ENCODE assay signal across 27 cellular contexts in genomic region chr6:91221072-91221471, GRCh38.
"Had no signal": no experiment of that assay in that cellular context is flagged by ENCODE, and none has a peak within 500 bp of the region (broad histone marks: within the 10 kb centered on the region; RNA-seq: fewer than 3 reads in every experiment).

No MANE protein-coding gene starts in this region.

- H3K4me1 Mint-ChIP-seq: activated B cell treated with CpG ODN at 0.5 μM for 24 hours; activated CD4-positive, alpha-beta T cell treated with anti-CD3 and anti-CD28 coated beads for 36 hours; activated naive CD8-positive, alpha-beta T cell treated with anti-CD3 and anti-CD28 coated beads for 36 hours; central memory CD8-positive, alpha-beta T cell; immature natural killer cell; stimulated activated naive B cell treated with anti-CD40 and anti-IgM and Interleukin-4, amounts not matched to agents 10 μg/mL and 1 μg/mL and 100 μg/mL, for 72 hours had no signal

- H3K27me3 ChIP-seq: foreskin keratinocyte, hepatocyte, right lobe of liver, uterus had no signal

- H3K9me3 ChIP-seq: right lobe of liver, uterus had no signal

- H3K4me3 ChIP-seq: hepatocyte, right lobe of liver, uterus had no signal

- H3K36me3 ChIP-seq: right lobe of liver, uterus had no signal

- H3K4me3 Mint-ChIP-seq: activated B cell treated with CpG ODN at 0.5 μM for 24 hours; activated CD4-positive, alpha-beta T cell treated with anti-CD3 and anti-CD28 coated beads for 36 hours; activated naive CD8-positive, alpha-beta T cell treated with anti-CD3 and anti-CD28 coated beads for 36 hours; activated T-cell treated with anti-CD3 and anti-CD28 coated beads, Interleukin-2, amount 50 U/mL, for 4 hours; central memory CD8-positive, alpha-beta T cell; immature natural killer cell; natural killer cell treated with Interleukin-12 subunit alpha and Interleukin-12 subunit beta and Interleukin-15 and Interleukin-18, amount 100 ng/mL, for 72 hours; stimulated activated naive B cell treated with anti-CD40 and anti-IgM and Interleukin-4, amounts not matched to agents 10 μg/mL and 1 μg/mL and 100 μg/mL, for 72 hours had no signal

- ATAC-seq: activated CD4-positive, alpha-beta T cell treated with anti-CD3 and anti-CD28 coated beads for 36 hours; activated T-cell treated with anti-CD3 and anti-CD28 coated beads, Interleukin-2, amount 50 U/mL, for 4 hours; foreskin keratinocyte; left lobe of liver; natural killer cell treated with Interleukin-12 subunit alpha and Interleukin-12 subunit beta and Interleukin-15 and Interleukin-18, amount 100 ng/mL, for 72 hours; right lobe of liver; stimulated activated naive B cell treated with anti-CD40 and anti-IgM and Interleukin-4, amounts not matched to agents 10 μg/mL and 1 μg/mL and 100 μg/mL, for 72 hours had no signal

- H3K27me3 Mint-ChIP-seq: activated B cell treated with CpG ODN at 0.5 μM for 24 hours; activated CD4-positive, alpha-beta T cell treated with anti-CD3 and anti-CD28 coated beads for 36 hours; central memory CD8-positive, alpha-beta T cell; natural killer cell treated with Interleukin-12 subunit alpha and Interleukin-12 subunit beta and Interleukin-15 and Interleukin-18, amount 100 ng/mL, for 72 hours; stimulated activated naive B cell treated with anti-CD40 and anti-IgM and Interleukin-4, amounts not matched to agents 10 μg/mL and 1 μg/mL and 100 μg/mL, for 72 hours had no signal

- H3K4me1 ChIP-seq: foreskin keratinocyte, right lobe of liver, uterus had no signal

- H3K36me3 Mint-ChIP-seq: activated naive CD8-positive, alpha-beta T cell treated with anti-CD3 and anti-CD28 coated beads for 36 hours; immature natural killer cell; natural killer cell treated with Interleukin-12 subunit alpha and Interleukin-12 subunit beta and Interleukin-15 and Interleukin-18, amount 100 ng/mL, for 72 hours; stimulated activated naive B cell treated with anti-CD40 and anti-IgM and Interleukin-4, amounts not matched to agents 10 μg/mL and 1 μg/mL and 100 μg/mL, for 72 hours had no signal

- H3K27ac Mint-ChIP-seq: activated B cell treated with CpG ODN at 0.5 μM for 24 hours; activated CD4-positive, alpha-beta T cell treated with anti-CD3 and anti-CD28 coated beads for 36 hours; activated naive CD8-positive, alpha-beta T cell treated with anti-CD3 and anti-CD28 coated beads for 36 hours; immature natural killer cell; natural killer cell treated with Interleukin-12 subunit alpha and Interleukin-12 subunit beta and Interleukin-15 and Interleukin-18, amount 100 ng/mL, for 72 hours; stimulated activated naive B cell treated with anti-CD40 and anti-IgM and Interleukin-4, amounts not matched to agents 10 μg/mL and 1 μg/mL and 100 μg/mL, for 72 hours had no signal

- H3K27ac ChIP-seq: foreskin keratinocyte, hepatocyte, right lobe of liver, uterus had no signal

- H3K9me3 Mint-ChIP-seq: activated B cell treated with CpG ODN at 0.5 μM for 24 hours; activated naive CD8-positive, alpha-beta T cell treated with anti-CD3 and anti-CD28 coated beads for 36 hours; activated T-cell treated with anti-CD3 and anti-CD28 coated beads, Interleukin-2, amount 50 U/mL, for 4 hours; stimulated activated naive B cell treated with anti-CD40 and anti-IgM and Interleukin-4, amounts not matched to agents 10 μg/mL and 1 μg/mL and 100 μg/mL, for 72 hours had no signal

- DNase-seq: activated B cell treated with CpG ODN at 0.5 μM for 24 hours; activated CD4-positive, alpha-beta T cell treated with anti-CD3 and anti-CD28 coated beads for 36 hours; activated CD4-positive, alpha-beta T cell treated with anti-CD3 and anti-CD28 coated beads, Interleukin-2, amount 50 U/mL, for 4 hours; activated CD8-positive, alpha-beta memory T cell treated with anti-CD3 and anti-CD28 coated beads, Interleukin-2, amount 50 U/mL, for 48 hours; activated naive CD4-positive, alpha-beta T cell treated with Interleukin-2 at 50 U/mL for 16 hours; activated naive CD8-positive, alpha-beta T cell treated with anti-CD3 and anti-CD28 coated beads for 36 hours; activated T-cell treated with anti-CD3 and anti-CD28 coated beads, Interleukin-2, amount 50 U/mL, for 4 hours; effector memory CD4-positive, alpha-beta T cell; foreskin keratinocyte; immature natural killer cell; mammary epithelial cell; midbrain; occipital lobe; posterior cingulate gyrus; right lobe of liver; small intestine; stimulated activated CD4-positive, alpha-beta T cell treated with anti-CD3 and anti-CD28 coated beads, Interleukin-15, amount 100 ng/mL, for 24 hours; stimulated activated CD4-positive, alpha-beta T cell treated with anti-CD3 and anti-CD28 coated beads, Interleukin-2, amount 100 ng/mL, for 48 hours; stimulated activated CD8-positive, alpha-beta memory T cell treated with anti-CD3 and anti-CD28 coated beads, Interleukin-4, amount 100 ng/mL, for 48 hours; stimulated activated naive B cell treated with anti-CD40 and anti-IgM and Interleukin-4, amounts not matched to agents 10 μg/mL and 1 μg/mL and 100 μg/mL, for 72 hours; T-helper 9 cell; trophoblast cell; uterus had no signal
